In the genomic region with DNA sequence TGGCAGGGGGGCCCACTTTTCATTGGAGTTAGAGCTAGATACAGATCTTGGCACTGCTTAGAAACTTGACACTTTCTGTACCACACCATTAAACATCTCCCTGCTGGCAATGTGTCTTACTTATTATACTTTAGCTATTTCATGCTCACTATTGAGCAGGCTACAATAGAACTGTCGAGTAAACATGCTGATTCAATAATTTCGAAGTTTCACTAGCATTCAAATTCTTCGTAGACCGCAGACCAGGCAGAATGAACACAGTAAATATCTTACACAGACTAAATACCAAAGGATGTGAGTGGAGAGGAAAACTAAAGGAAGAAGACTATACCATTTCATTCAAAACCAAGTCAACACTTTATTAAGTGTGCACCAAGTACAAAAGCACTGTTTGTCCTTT, we compare ENCODE assay signal across 23 cellular contexts.
"Had no signal": no experiment of that assay in that cellular context is flagged by ENCODE, and none has a peak within 500 bp of the region (broad histone marks: within the 10 kb centered on the region; RNA-seq: fewer than 3 reads in every experiment).

No MANE protein-coding gene starts in this region.

- H3K4me2 ChIP-seq: hepatocyte had no signal

- H3K4me3 Mint-ChIP-seq: effector memory CD8-positive, alpha-beta T cell; naive thymus-derived CD8-positive, alpha-beta T cell; nephron progenitor cell; stimulated activated effector memory CD8-positive, alpha-beta T cell treated with anti-CD3 and anti-CD28 coated beads, Interleukin-12 subunit alpha, Interleukin-12 subunit beta, amount 100 ng/mL, for 72 hours had no signal

- H3K9me3 ChIP-seq: gastroesophageal sphincter, heart left ventricle, left ventricle myocardium inferior, lower lobe of right lung, prostate gland, sigmoid colon, stomach, thyroid gland, vagina had no signal

- H3K36me3 ChIP-seq: gastroesophageal sphincter, heart left ventricle, left ventricle myocardium inferior, lower lobe of right lung, prostate gland, sigmoid colon, stomach, thyroid gland, vagina had no signal

- H3K27me3 ChIP-seq: gastroesophageal sphincter, heart left ventricle, hepatocyte, sigmoid colon, stomach, thyroid gland, vagina had no signal

- H3K27me3 Mint-ChIP-seq: effector memory CD8-positive, alpha-beta T cell had no signal

- H3K4me1 ChIP-seq: gastroesophageal sphincter, heart left ventricle, left ventricle myocardium inferior, lower lobe of right lung, prostate gland, sigmoid colon, stomach, thyroid gland, vagina had no signal

- H3K27ac ChIP-seq: gastroesophageal sphincter, heart left ventricle, hepatocyte, left ventricle myocardium inferior, lower lobe of right lung, prostate gland, sigmoid colon, stomach, thyroid gland, vagina had no signal

- H3K27ac Mint-ChIP-seq: effector memory CD8-positive, alpha-beta T cell; naive thymus-derived CD8-positive, alpha-beta T cell; nephron progenitor cell; stimulated activated effector memory CD8-positive, alpha-beta T cell treated with anti-CD3 and anti-CD28 coated beads, Interleukin-12 subunit alpha, Interleukin-12 subunit beta, amount 100 ng/mL, for 72 hours had no signal

- H3K4me3 ChIP-seq: gastroesophageal sphincter, heart left ventricle, hepatocyte, left ventricle myocardium inferior, lower lobe of right lung, prostate gland, sigmoid colon, stomach, thyroid gland, vagina had no signal

- DNase-seq: cortex of kidney; effector memory CD8-positive, alpha-beta T cell; foreskin fibroblast; heart left ventricle; left cardiac atrium; left ventricle myocardium inferior; lower lobe of right lung; naive thymus-derived CD8-positive, alpha-beta T cell; nephron progenitor cell; nucleus accumbens; right cardiac atrium; sigmoid colon; stimulated activated CD4-positive, alpha-beta T cell treated with anti-CD3 and anti-CD28 coated beads, Interleukin-2, amount 100 ng/mL, for 24 hours; stimulated activated CD4-positive, alpha-beta T cell treated with anti-CD3 and anti-CD28 coated beads, Interleukin-4, amount 100 ng/mL, for 24 hours; stimulated activated naive CD4-positive, alpha-beta T cell treated with Interleukin-2 at 50 U/mL for 16 hours; stomach; thyroid gland; trophoblast cell had no signal

- H2AFZ ChIP-seq: hepatocyte had no signal

- H3K9me3 Mint-ChIP-seq: nephron progenitor cell had no signal

- H3K4me1 Mint-ChIP-seq: naive thymus-derived CD8-positive, alpha-beta T cell; nephron progenitor cell; stimulated activated effector memory CD8-positive, alpha-beta T cell treated with anti-CD3 and anti-CD28 coated beads, Interleukin-12 subunit alpha, Interleukin-12 subunit beta, amount 100 ng/mL, for 72 hours had no signal

- H3K36me3 Mint-ChIP-seq: naive thymus-derived CD8-positive, alpha-beta T cell; stimulated activated effector memory CD8-positive, alpha-beta T cell treated with anti-CD3 and anti-CD28 coated beads, Interleukin-12 subunit alpha, Interleukin-12 subunit beta, amount 100 ng/mL, for 72 hours had no signal

- ATAC-seq: effector memory CD8-positive, alpha-beta T cell; gastroesophageal sphincter; heart left ventricle; left cardiac atrium; lower lobe of right lung; naive thymus-derived CD8-positive, alpha-beta T cell; right cardiac atrium; stimulated activated effector memory CD8-positive, alpha-beta T cell treated with anti-CD3 and anti-CD28 coated beads, Interleukin-12 subunit alpha, Interleukin-12 subunit beta, amount 100 ng/mL, for 72 hours had no signal
